In the genomic region with DNA sequence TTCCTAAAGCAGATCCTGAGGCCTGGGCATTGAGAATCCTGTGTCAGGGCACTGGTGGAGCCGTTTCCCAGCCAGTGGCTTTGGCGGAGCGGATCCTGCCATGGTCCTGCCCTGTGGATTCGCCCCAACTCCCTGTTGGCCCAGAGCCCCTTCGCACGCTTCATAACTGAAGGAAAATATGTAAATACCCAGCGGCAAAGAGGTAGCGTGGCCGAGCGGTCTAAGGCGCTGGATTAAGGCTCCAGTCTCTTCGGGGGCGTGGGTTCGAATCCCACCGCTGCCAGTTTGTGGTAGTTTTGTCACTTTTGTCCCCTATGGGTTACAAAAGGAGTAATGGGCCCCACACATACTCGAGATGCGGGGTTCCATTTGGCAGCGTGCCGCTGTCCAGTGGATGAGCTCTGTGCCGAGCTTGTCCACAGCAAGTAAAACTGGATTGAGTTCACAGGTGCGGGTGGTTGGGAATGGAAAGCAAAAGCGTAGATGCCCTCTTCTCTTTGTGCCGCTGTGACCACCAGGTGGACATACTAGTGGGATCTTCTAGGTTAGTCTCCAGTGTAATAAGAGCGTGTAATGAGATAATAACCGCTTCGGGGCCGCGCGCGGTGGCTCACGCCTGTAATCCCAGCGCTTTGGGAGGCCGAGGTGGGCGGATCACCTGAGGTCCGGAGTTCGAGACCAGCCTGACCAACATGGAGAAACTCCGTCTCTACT, we compare ENCODE assay signal across 8 cellular contexts. TPM values are rescaled to one million over a fixed set of nuclear protein-coding genes. Genes with fewer than 3 reads are reported as not detected.
DNase-seq lines count a peak whose midpoint lies in the region; ATAC-seq and TF ChIP-seq lines count a peak whose summit lies in the region.

No MANE protein-coding gene starts in this region.

- peak; percentile 33; the same call in 1 of the 3 replicates for TF ChIP-seq CTCF in GM12872 (IDR thresholded peaks at IDR 0.05; ENCODE audit: insufficient read depth, low read depth, low read length)
- TF ChIP-seq CTCF in SK-N-SH (IDR thresholded peaks at IDR 0.05), result peak; percentile 51
- peak in 13 of 56 donors; percentile 2 to 30 (median 11) for TF ChIP-seq CTCF in dorsolateral prefrontal cortex (IDR thresholded peaks at IDR 0.05 in 54 of 56, conservative IDR thresholded peaks at IDR 0.05 in 2 of 56; ENCODE audit: low read depth in 1 of 56, partially characterized antibody in 56 of 56)

- H4K8ac ChIP-seq in mesenchymal stem cell (ENCODE audit: low read length), result no peak overlapping the region

- no peak for TF ChIP-seq EP300 in SK-N-SH (IDR thresholded peaks at IDR 0.05; ENCODE audit: borderline replicate concordance in 1 of 2, low read depth in 1 of 2, low read length in 1 of 2)

- peak overlapping the region; percentile 95 for H3K4me3 Mint-ChIP-seq in stimulated activated naive CD8-positive, alpha-beta T cell treated with anti-CD3 and anti-CD28 coated beads, Interleukin-15, Interleukin-2, amounts not matched to agents 100 ng/mL and 50 ng/mL, for 24 hours

- H3K9ac ChIP-seq in SK-N-SH (peak overlapping the region; percentile 74; the same call in 1 of the 2 replicates), mesenchymal stem cell (ENCODE audit: low read length) (peak overlapping the region; percentile 57)

- peaks cover 77% of the 10 kb centered on the region for H3K4me1 Mint-ChIP-seq in stimulated activated naive CD8-positive, alpha-beta T cell treated with anti-CD3 and anti-CD28 coated beads, Interleukin-15, Interleukin-2, amounts not matched to agents 100 ng/mL and 50 ng/mL, for 24 hours (ENCODE audit: low read depth)

- H3F3A ChIP-seq in SK-N-SH (replicated peaks; ENCODE audit: insufficient read depth), result peaks cover 30% of the 10 kb centered on the region

- H2BK15ac ChIP-seq in mesenchymal stem cell (ENCODE audit: low read depth, poor library complexity, severe bottlenecking), result no peak overlapping the region

- no peak overlapping the region for H3K14ac ChIP-seq in mesenchymal stem cell (ENCODE audit: low read length in 2 of 2)

- DNase-seq in SK-N-SH (peak; percentile 78), dorsolateral prefrontal cortex (peak in 9 of 10 donors; percentile 54 to 82 (median 72)), mesenchymal stem cell (peak; percentile 91), hepatic stellate cell (ENCODE audit: low spot score) (no peak), midbrain (lab: John Stamatoyannopoulos, UW) (no peak)

- H3K79me1 ChIP-seq in mesenchymal stem cell (replicated peaks; ENCODE audit: low read length, poor library complexity, severe bottlenecking), result no peaks in the 10 kb centered on the region

- H3K36me3 ChIP-seq in SK-N-SH (replicated peaks in 1 of 2; ENCODE audit: control insufficient read depth in 1 of 2, insufficient read depth in 2 of 2, low read length in 1 of 2), result no peaks in the 10 kb centered on the region
- H3K36me3 ChIP-seq in mesenchymal stem cell (ENCODE audit: control insufficient read depth in 1 of 2, insufficient read depth in 2 of 2, low read depth in 1 of 2, low read length in 2 of 2), result no peaks in the 10 kb centered on the region

- H3K4me2 ChIP-seq in SK-N-SH (peak overlapping the region; percentile 94), mesenchymal stem cell (ENCODE audit: low read length, poor library complexity, severe bottlenecking) (peak overlapping the region; percentile 62)

- H2BK120ac ChIP-seq in mesenchymal stem cell (ENCODE audit: low read depth, low read length), result no peak overlapping the region

- no peak overlapping the region for H2AK5ac ChIP-seq in mesenchymal stem cell (ENCODE audit: low read length, severe bottlenecking)

- H3K18ac ChIP-seq in mesenchymal stem cell (ENCODE audit: low read depth in 1 of 2, low read length in 2 of 2), result peak overlapping the region in 1 of 2 experiments; percentile 60

- no peak for TF ChIP-seq RAD21 in SK-N-SH (IDR thresholded peaks at IDR 0.05; ENCODE audit: low read length)

- peaks cover 15% of the 10 kb centered on the region for H3K36me3 Mint-ChIP-seq in stimulated activated naive CD8-positive, alpha-beta T cell treated with anti-CD3 and anti-CD28 coated beads, Interleukin-15, Interleukin-2, amounts not matched to agents 100 ng/mL and 50 ng/mL, for 24 hours (ENCODE audit: low read depth)

- H3K79me2 ChIP-seq in SK-N-SH (ENCODE audit: insufficient read depth), result peaks cover 6% of the 10 kb centered on the region; the same call in 1 of the 2 replicates

- POLR2A ChIA-PET in SK-N-SH (lab: Yijun Ruan, JAX), result no interaction called here

- peak overlapping the region; percentile 91 to 98 for H3K4me3 ChIP-seq in SK-N-SH (ENCODE audit: low read depth in 2 of 2, low read length in 1 of 2)
- peak overlapping the region; percentile 24 to 100 (median 89) for H3K4me3 ChIP-seq in dorsolateral prefrontal cortex
- H3K4me3 ChIP-seq in mesenchymal stem cell (ENCODE audit: insufficient read depth in 1 of 2, low read depth in 1 of 2, low read length in 2 of 2), result peak overlapping the region; percentile 29 to 94

- 1% methylated on average over 28 of the region's 37 CpGs for WGBS in SK-N-SH (ENCODE audit: low lambda C conversion rate)
- WGBS in mesenchymal stem cell, result 2% methylated on average over 34 of the region's 37 CpGs

- H3K23ac ChIP-seq in mesenchymal stem cell (ENCODE audit: low read length in 2 of 2), result no peak overlapping the region

- no peaks in the 10 kb centered on the region for H3K27me3 ChIP-seq in SK-N-SH (ENCODE audit: insufficient read depth)
- no peaks in the 10 kb centered on the region for H3K27me3 ChIP-seq in dorsolateral prefrontal cortex
- H3K27me3 ChIP-seq in mesenchymal stem cell (ENCODE audit: control insufficient read depth in 1 of 2, insufficient read depth in 1 of 2, low read length in 2 of 2), result no peaks in the 10 kb centered on the region

- peaks cover 12% of the 10 kb centered on the region for H3K27me3 Mint-ChIP-seq in stimulated activated naive CD8-positive, alpha-beta T cell treated with anti-CD3 and anti-CD28 coated beads, Interleukin-15, Interleukin-2, amounts not matched to agents 100 ng/mL and 50 ng/mL, for 24 hours

- H2AFZ ChIP-seq in SK-N-SH (ENCODE audit: low read depth) (no peak overlapping the region; the same call in 1 of the 2 replicates), mesenchymal stem cell (ENCODE audit: low read depth, low read length) (no peak overlapping the region)

- H3K4ac ChIP-seq in mesenchymal stem cell (ENCODE audit: low read depth in 1 of 2, low read length in 2 of 2), result no peak overlapping the region

- H2BK12ac ChIP-seq in mesenchymal stem cell (ENCODE audit: low read length in 2 of 2), result no peak overlapping the region

- H3K9me2 ChIP-seq in SK-N-SH, result no peaks in the 10 kb centered on the region

- no peaks in the 10 kb centered on the region for H3K9me3 ChIP-seq in SK-N-SH
- H3K9me3 ChIP-seq in mesenchymal stem cell (ENCODE audit: control insufficient read depth, low read length), result no peaks in the 10 kb centered on the region

- CTCF ChIA-PET in SK-N-SH (lab: Yijun Ruan, JAX), result interaction anchor here (1.2 to 7.4 kb wide), 6 partner anchors 14 to 35 kb away, joined by 3 to 72 read pairs (median 4); partner anchors contain the start of genes TRIM41 and TRIM7

- H3K9me3 Mint-ChIP-seq in stimulated activated naive CD8-positive, alpha-beta T cell treated with anti-CD3 and anti-CD28 coated beads, Interleukin-15, Interleukin-2, amounts not matched to agents 100 ng/mL and 50 ng/mL, for 24 hours, result no peaks in the 10 kb centered on the region

- peaks cover 0 to 6% of the 10 kb centered on the region in 2 experiments; a peak in 1 of 4 replicates for H3K4me1 ChIP-seq in SK-N-SH (ENCODE audit: control insufficient read depth in 1 of 2, insufficient read depth in 2 of 2, low read depth in 1 of 2, low read length in 1 of 2)
- H3K4me1 ChIP-seq in mesenchymal stem cell (ENCODE audit: control insufficient read depth, insufficient read depth, low read depth, low read length), result peaks cover 18% of the 10 kb centered on the region

- no peak for ATAC-seq in HG02571 (IDR thresholded peaks at IDR 0.05; ENCODE audit: unreplicated experiment)

- no peaks in the 10 kb centered on the region for H4K20me1 ChIP-seq in SK-N-SH (ENCODE audit: insufficient read depth)

- peak overlapping the region; percentile 41 to 77; a peak in 3 of 4 replicates for H3K27ac ChIP-seq in SK-N-SH (ENCODE audit: low read depth in 2 of 2, low read length in 1 of 2)
- peak overlapping the region in 54 of 59 donors; percentile 10 to 98 (median 92) for H3K27ac ChIP-seq in dorsolateral prefrontal cortex
- H3K27ac ChIP-seq in mesenchymal stem cell (ENCODE audit: low read length, poor library complexity, severe bottlenecking), result peak overlapping the region; percentile 89

- no peak overlapping the region for H4K91ac ChIP-seq in mesenchymal stem cell (ENCODE audit: low read length)

- intact Hi-C loops in dorsolateral prefrontal cortex (cut with DNase I), result loop anchor here (5.0 to 10.0 kb wide), 3 partner anchors 57 to 383 kb away; partner anchors contain the start of genes MGAT1 (in 2 of the 2), RACK1 (in 1 of the 2) and TRIM52 (in 1 of the 2)

- H2BK5ac ChIP-seq in mesenchymal stem cell (ENCODE audit: low read depth, low read length, poor library complexity, severe bottlenecking), result no peak overlapping the region

- peak overlapping the region; percentile 99 for H3K27ac Mint-ChIP-seq in stimulated activated naive CD8-positive, alpha-beta T cell treated with anti-CD3 and anti-CD28 coated beads, Interleukin-15, Interleukin-2, amounts not matched to agents 100 ng/mL and 50 ng/mL, for 24 hours

RNA-seq across cellular contexts. Expression of gene TRIM7, which starts 17.3 kb away (rescaled TPM):
- polyA plus RNA-seq in SK-N-SH (2012; rRNA removed), result 2.0 and 3.5 TPM in 2 replicates
- polyA plus RNA-seq in SK-N-SH (2012; cell fraction: cytosol; rRNA removed), result 2.8 and 2.9 TPM in 2 replicates
- 2.4 and 3.9 TPM in 2 replicates for polyA plus RNA-seq in SK-N-SH (2012; cell fraction: nucleus; rRNA removed)
- total RNA-seq in dorsolateral prefrontal cortex, result 1 to 10 TPM; 1.6 to 8.4 (median 4.0) TPM
- 1.8 TPM for polyA plus RNA-seq in mesenchymal stem cell (2013, experiment 1 of 2)
- 1.4 TPM for polyA plus RNA-seq in mesenchymal stem cell (2013, experiment 2 of 2)

RNA-seq across cellular contexts. Expression of gene TRIM41, which starts 35.4 kb away (rescaled TPM):
- 35.3 and 35.9 TPM in 2 replicates for polyA plus RNA-seq in SK-N-SH (2012; rRNA removed)
- polyA plus RNA-seq in SK-N-SH (2012; cell fraction: cytosol; rRNA removed), result 17.4 and 20.2 TPM in 2 replicates
- 123 and 125 TPM in 2 replicates for polyA plus RNA-seq in SK-N-SH (2012; cell fraction: nucleus; rRNA removed)
- 100 to 1,000 TPM in 1 of 120 experiments, 10 to 100 TPM in 119; 33.1 to 102 (median 48.0) TPM for total RNA-seq in dorsolateral prefrontal cortex
- 19.1 TPM for polyA plus RNA-seq in mesenchymal stem cell (2013, experiment 1 of 2)
- 19.0 TPM for polyA plus RNA-seq in mesenchymal stem cell (2013, experiment 2 of 2)

RNA-seq across cellular contexts. Expression of gene OR2V2, which starts 40.3 kb away (rescaled TPM):
- not detected in 2 replicates for polyA plus RNA-seq in SK-N-SH (2012; rRNA removed)
- polyA plus RNA-seq in SK-N-SH (2012; cell fraction: cytosol; rRNA removed), result not detected in 2 replicates
- polyA plus RNA-seq in SK-N-SH (2012; cell fraction: nucleus; rRNA removed), result not detected in 2 replicates
- total RNA-seq in dorsolateral prefrontal cortex, result under 1 TPM in 1 of 120 experiments, not detected in 119; 0.09 TPM
- not detected for polyA plus RNA-seq in mesenchymal stem cell (2013, experiment 1 of 2)
- polyA plus RNA-seq in mesenchymal stem cell (2013, experiment 2 of 2), result not detected

RNA-seq across cellular contexts. Expression of gene RACK1, which starts 56.0 kb away (rescaled TPM):
- 4,191 and 4,715 TPM in 2 replicates for polyA plus RNA-seq in SK-N-SH (2012; rRNA removed)
- polyA plus RNA-seq in SK-N-SH (2012; cell fraction: cytosol; rRNA removed), result 3,130 and 3,829 TPM in 2 replicates
- 1,982 and 2,553 TPM in 2 replicates for polyA plus RNA-seq in SK-N-SH (2012; cell fraction: nucleus; rRNA removed)
- 100 to 1,000 TPM; 308 to 570 (median 390) TPM for total RNA-seq in dorsolateral prefrontal cortex
- polyA plus RNA-seq in mesenchymal stem cell (2013, experiment 1 of 2), result 2,784 TPM
- 2,751 TPM for polyA plus RNA-seq in mesenchymal stem cell (2013, experiment 2 of 2)

RNA-seq across cellular contexts. Expression of gene OR2V1, which starts 56.7 kb away (rescaled TPM):
- polyA plus RNA-seq in SK-N-SH (2012; rRNA removed), result not detected in 2 replicates
- polyA plus RNA-seq in SK-N-SH (2012; cell fraction: cytosol; rRNA removed), result not detected in 2 replicates
- polyA plus RNA-seq in SK-N-SH (2012; cell fraction: nucleus; rRNA removed), result not detected in 2 replicates
- total RNA-seq in dorsolateral prefrontal cortex, result not detected
- polyA plus RNA-seq in mesenchymal stem cell (2013, experiment 1 of 2), result not detected
- polyA plus RNA-seq in mesenchymal stem cell (2013, experiment 2 of 2), result not detected

Comparison
In these comparisons a context has a peak if more than half of its experiments do, and no peak if none do; other contexts are left out.
1. DNase-seq: peak in SK-N-SH (single experiment), dorsolateral prefrontal cortex (9 of 10) and mesenchymal stem cell (single experiment); none in hepatic stellate cell (single experiment) and midbrain (single experiment).
2. Peak in every context shown above with its lines, with median percentiles within 50 percentile points of each other: H3K27ac ChIP-seq and H3K4me3 ChIP-seq.